15 cellular contexts compared by ENCODE assay signal in genomic region chr17:50631195-50631907, GRCh38. TPM values are rescaled to one million over a fixed set of nuclear protein-coding genes. Genes with fewer than 3 reads are reported as not detected.
DNase-seq lines count a peak whose midpoint lies in the region; ATAC-seq and TF ChIP-seq lines count a peak whose summit lies in the region.
"Had no signal": no experiment of that assay in that cellular context is flagged by ENCODE, and none has a peak within 500 bp of the region (broad histone marks: within the 10 kb centered on the region; RNA-seq: fewer than 3 reads in every experiment).

No MANE protein-coding gene starts in this region.

- CTCF ChIA-PET in A673 (lab: Charles Lee), result interaction anchor here (0.7 to 0.9 kb wide), 2 partner anchors 10 to 14 kb away, joined by 3 read pairs; no protein-coding TSS in a partner anchor
- CTCF ChIA-PET in HEK293 (lab: Yijun Ruan, JAX), result interaction anchor here (0.6 to 9.7 kb wide), 34 partner anchors 7 to 152 kb away, joined by 3 to 231 read pairs (median 4); partner anchors contain the start of genes CACNA1G and SPATA20

- no peak for ATAC-seq in mucosa of descending colon
- no peak for ATAC-seq in HG02981 (IDR thresholded peaks at IDR 0.05; ENCODE audit: unreplicated experiment)

- no peak overlapping the region for H3K27ac Mint-ChIP-seq in HFFc6
- H3K27ac Mint-ChIP-seq: activated T-helper 17 cell treated with anti-CD3 and anti-CD28 coated beads, Interleukin-2, amount 50 U/mL, for 72 hours had no signal

- H3K4me3 Mint-ChIP-seq in HFFc6, result no peak overlapping the region
- H3K4me3 Mint-ChIP-seq: activated T-helper 17 cell treated with anti-CD3 and anti-CD28 coated beads, Interleukin-2, amount 50 U/mL, for 72 hours had no signal

- POLR2A ChIA-PET in A673 (lab: Charles Lee; ENCODE audit: low non-redundant PET), result no interaction called here
- POLR2A ChIA-PET in HEK293 (lab: Yijun Ruan, JAX), result interaction anchor here (1.0 to 1.9 kb wide), 3 partner anchors 8 to 80 kb away, joined by 3 to 8 read pairs (median 3); no protein-coding TSS in a partner anchor

- H3K9me3 ChIP-seq in A673 (ENCODE audit: low read depth, low read length, poor library complexity, severe bottlenecking) (no peaks in the 10 kb centered on the region), HEK293 (ENCODE audit: control insufficient read depth, insufficient read depth, low read depth, low read length) (no peaks in the 10 kb centered on the region), WERI-Rb-1 (ENCODE audit: severe bottlenecking) (no peaks in the 10 kb centered on the region), mucosa of descending colon (no peaks in the 10 kb centered on the region)
- H3K9me3 ChIP-seq: Caco-2, SJSA1, spleen had no signal

- H3K4me1 Mint-ChIP-seq in HFFc6 (ENCODE audit: low read depth), result peaks cover 36% of the 10 kb centered on the region

- TF ChIP-seq CTCF in A673 (conservative IDR thresholded peaks at IDR 0.05; ENCODE audit: low read depth, low read length) (no peak), HEK293 (tag by site-specific recombination; IDR thresholded peaks at IDR 0.05) (no peak), WERI-Rb-1 (IDR thresholded peaks at IDR 0.05; ENCODE audit: low read depth, low read length) (no peak), mucosa of descending colon (IDR thresholded peaks at IDR 0.05) (no peak), HFFc6 (IDR thresholded peaks at IDR 0.05) (no peak)

- DNase-seq in A673 (ENCODE audit: low spot score) (peak; percentile 50), WERI-Rb-1 (peak; percentile 20), mucosa of descending colon (peak in 2 of 3 donors; percentile 40 to 49), substantia nigra (lab: John Stamatoyannopoulos, UW) (no peak), NCI-H146 (lab: John Stamatoyannopoulos, UW) (no peak), HFFc6 (no peak)

- no peak overlapping the region for H3K4me3 ChIP-seq in A673 (ENCODE audit: low read depth, low read length, poor library complexity, severe bottlenecking)
- H3K4me3 ChIP-seq in HEK293 (ENCODE audit: low read depth, low read length), result no peak overlapping the region
- H3K4me3 ChIP-seq in WERI-Rb-1 (ENCODE audit: low read depth, low read length), result no peak overlapping the region
- H3K4me3 ChIP-seq in mucosa of descending colon, result no peak overlapping the region
- H3K4me3 ChIP-seq: cardiac muscle cell, dorsolateral prefrontal cortex, SJSA1, spleen had no signal

- H3K36me3 ChIP-seq in A673 (ENCODE audit: insufficient read depth, low read length, poor library complexity, severe bottlenecking), result no peaks in the 10 kb centered on the region
- no peaks in the 10 kb centered on the region for H3K36me3 ChIP-seq in HEK293 (ENCODE audit: control insufficient read depth in 2 of 2, insufficient read depth in 1 of 2, low read length in 2 of 2)
- peaks cover 8% of the 10 kb centered on the region for H3K36me3 ChIP-seq in WERI-Rb-1
- no peaks in the 10 kb centered on the region for H3K36me3 ChIP-seq in mucosa of descending colon (ENCODE audit: low read depth)
- H3K36me3 ChIP-seq: cardiac muscle cell, SJSA1, spleen had no signal

- intact Hi-C loops in A673 (cut with micrococcal nuclease; ENCODE audit: unreplicated experiment) (no loop called here), mucosa of descending colon (cut with DNase I, micrococcal nuclease) (loop anchor here (5.0 to 10.0 kb wide), 2 partner anchors 53 to 61 kb away; no protein-coding TSS in a partner anchor)

- H3K27me3 Mint-ChIP-seq in HFFc6 (ENCODE audit: insufficient read depth), result peaks cover 7% of the 10 kb centered on the region

- H3K27me3 ChIP-seq in A673 (replicated peaks; ENCODE audit: insufficient read depth, low read depth, low read length, poor library complexity) (no peaks in the 10 kb centered on the region), WERI-Rb-1 (ENCODE audit: insufficient read depth, low read depth, severe bottlenecking) (no peaks in the 10 kb centered on the region)
- H3K27me3 ChIP-seq: SJSA1 had no signal

- H3K9me3 Mint-ChIP-seq in HFFc6, result no peaks in the 10 kb centered on the region
- H3K9me3 Mint-ChIP-seq: activated T-helper 17 cell treated with anti-CD3 and anti-CD28 coated beads, Interleukin-2, amount 50 U/mL, for 72 hours had no signal

- BruUV-seq in A673 (replicated peaks; lab: Mats Ljungman, UMichigan), result no TSS peak

- no peaks in the 10 kb centered on the region for H3K36me3 Mint-ChIP-seq in HFFc6 (ENCODE audit: low read depth)

- H3K27ac ChIP-seq in A673 (ENCODE audit: low read depth, low read length, poor library complexity, severe bottlenecking), result no peak overlapping the region
- no peak overlapping the region for H3K27ac ChIP-seq in HEK293 (ENCODE audit: extremely low read depth, low read depth, low read length)
- 0 out of 2 replicates have a peak overlapping the region, but pooled peaks have one; percentile 8 for H3K27ac ChIP-seq in WERI-Rb-1
- H3K27ac ChIP-seq in substantia nigra (ENCODE audit: low read depth, low read length, poor library complexity, severe bottlenecking), result no peak overlapping the region
- H3K27ac ChIP-seq: cardiac muscle cell, dorsolateral prefrontal cortex, SJSA1, spleen had no signal

- H3K4me1 ChIP-seq in A673 (ENCODE audit: insufficient read depth, low read length, poor library complexity, severe bottlenecking) (peaks cover 28% of the 10 kb centered on the region), HEK293 (ENCODE audit: control insufficient read depth, insufficient read depth, low read length) (no peaks in the 10 kb centered on the region; the same call in 1 of the 2 replicates), mucosa of descending colon (ENCODE audit: low read depth) (peaks cover 38% of the 10 kb centered on the region)

TF ChIP-seq in HEK293, 187 proteins besides CTCF, POLR2A, EP300 and RAD21 (continues in another document):
- TF ChIP-seq ZNF16 (tag by site-specific recombination; IDR thresholded peaks at IDR 0.05; ENCODE audit: low read depth), result no peak
- no peak for TF ChIP-seq ZSCAN5A (tag by site-specific recombination; IDR thresholded peaks at IDR 0.05)
- TF ChIP-seq ZNF777 (tag by site-specific recombination; IDR thresholded peaks at IDR 0.05; ENCODE audit: borderline replicate concordance), result no peak
- TF ChIP-seq ZNF274 (IDR thresholded peaks at IDR 0.05; ENCODE audit: low read length), result no peak
- no peak for TF ChIP-seq ZNF274 (tag by site-specific recombination; IDR thresholded peaks at IDR 0.05; ENCODE audit: borderline replicate concordance)
- TF ChIP-seq ZBTB17 (tag by site-specific recombination; IDR thresholded peaks at IDR 0.05), result 0 out of 2 replicates have a peak, but pooled peaks have one; percentile 31
- TF ChIP-seq ZNF391 (tag by site-specific recombination; IDR thresholded peaks at IDR 0.05; ENCODE audit: borderline replicate concordance, low read depth), result no peak
- TF ChIP-seq ZNF157 (tag by site-specific recombination; IDR thresholded peaks at IDR 0.05), result no peak
- no peak for TF ChIP-seq ZNF184 (tag by site-specific recombination; IDR thresholded peaks at IDR 0.05)
- TF ChIP-seq SP7 (tag by site-specific recombination; IDR thresholded peaks at IDR 0.05), result peak; percentile 91
- no peak for TF ChIP-seq ZNF19 (tag by site-specific recombination; IDR thresholded peaks at IDR 0.05; ENCODE audit: low read depth)
- no peak for TF ChIP-seq SCRT1 (tag by site-specific recombination; IDR thresholded peaks at IDR 0.05; ENCODE audit: borderline replicate concordance)
- TF ChIP-seq ZNF660 (tag by site-specific recombination; IDR thresholded peaks at IDR 0.05), result no peak
- TF ChIP-seq ZNF600 (tag by site-specific recombination; IDR thresholded peaks at IDR 0.05), result peak; percentile 78
- TF ChIP-seq ZNF626 (tag by site-specific recombination; IDR thresholded peaks at IDR 0.05), result no peak
- no peak for TF ChIP-seq ELK4 (IDR thresholded peaks at IDR 0.05; ENCODE audit: borderline replicate concordance, low read depth, low read length)
- 0 out of 2 replicates have a peak, but pooled peaks have one; percentile 28 for TF ChIP-seq ZIC2 (tag by site-specific recombination; IDR thresholded peaks at IDR 0.05)
- TF ChIP-seq ZNF596 (tag by site-specific recombination; IDR thresholded peaks at IDR 0.05), result no peak
- TF ChIP-seq FEZF1 (tag by site-specific recombination; IDR thresholded peaks at IDR 0.05), result no peak

RNA-seq across cellular contexts. Expression of gene ABCC3, which starts 3.3 kb away (rescaled TPM):
- total RNA-seq in A673 (2021), result 0.56 and 1.2 TPM in 2 replicates
- total RNA-seq in mucosa of descending colon, result 100 to 1,000 TPM; 166 to 453 (median 211) TPM
- total RNA-seq in HFFc6 (2021; fragmentation: NEBNext Ultra II Directional; extraction: Animal tissue kit (Norgen Biotek cat#: 25700)), result 10 to 100 TPM; 18.4 to 23.6 (median 21.3) TPM
- total RNA-seq: cardiac muscle cell, G401 had no signal

Comparison
In these comparisons a context has a peak if more than half of its experiments do, and no peak if none do; other contexts are left out.
1. DNase-seq: peak in A673 (single experiment), WERI-Rb-1 (single experiment) and mucosa of descending colon (2 of 3); none in substantia nigra (0 of 49), NCI-H146 (single experiment) and HFFc6 (single experiment).